ENCODE assay signal across 24 cellular contexts in the genomic region with DNA sequence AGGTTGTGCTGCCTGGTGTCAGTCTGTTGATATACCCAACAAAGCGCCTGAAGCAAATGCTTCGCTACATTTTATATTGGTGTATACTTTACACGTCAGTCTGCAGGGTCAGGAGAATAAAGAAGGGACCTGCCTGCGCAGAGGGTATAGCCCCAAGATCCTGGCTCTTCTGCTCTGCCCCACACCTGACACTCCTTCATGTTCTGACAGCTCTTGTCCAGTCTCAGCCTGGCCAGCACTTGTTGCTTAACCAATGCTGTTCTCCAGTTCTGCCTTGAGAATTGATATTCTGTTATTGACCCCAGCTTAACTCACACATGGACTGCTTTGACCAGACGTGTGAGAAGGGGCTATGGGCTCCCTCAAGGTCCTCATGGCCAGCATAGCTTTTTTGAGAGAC.
"Had no signal": no experiment of that assay in that cellular context is flagged by ENCODE, and none has a peak within 500 bp of the region (broad histone marks: within the 10 kb centered on the region; RNA-seq: fewer than 3 reads in every experiment).

No MANE protein-coding gene starts in this region.

- H3K27me3 Mint-ChIP-seq: activated B cell treated with CpG ODN at 0.5 μM for 24 hours; activated CD4-positive, alpha-beta T cell treated with anti-CD3 and anti-CD28 coated beads for 36 hours; activated naive CD8-positive, alpha-beta T cell treated with anti-CD3 and anti-CD28 coated beads for 36 hours; natural killer cell treated with Interleukin-12 subunit alpha and Interleukin-12 subunit beta and Interleukin-15 and Interleukin-18, amount 100 ng/mL, for 72 hours had no signal

- H3K27ac ChIP-seq: epithelial cell of prostate, parathyroid adenoma, sigmoid colon, thoracic aorta had no signal

- H3K36me3 ChIP-seq: breast epithelium had no signal

- H3K9me3 Mint-ChIP-seq: activated B cell treated with CpG ODN at 0.5 μM for 24 hours; activated naive CD8-positive, alpha-beta T cell treated with anti-CD3 and anti-CD28 coated beads for 36 hours; activated T-cell treated with anti-CD3 and anti-CD28 coated beads, Interleukin-2, amount 50 U/mL, for 4 hours; natural killer cell treated with Interleukin-12 subunit alpha and Interleukin-12 subunit beta and Interleukin-15 and Interleukin-18, amount 100 ng/mL, for 72 hours had no signal

- H3K27me3 ChIP-seq: breast epithelium, heart right ventricle, sigmoid colon, upper lobe of left lung had no signal

- H3K27ac Mint-ChIP-seq: activated B cell treated with CpG ODN at 0.5 μM for 24 hours; activated CD4-positive, alpha-beta T cell treated with anti-CD3 and anti-CD28 coated beads for 36 hours; activated naive CD8-positive, alpha-beta T cell treated with anti-CD3 and anti-CD28 coated beads for 36 hours had no signal

- H2AFZ ChIP-seq: parathyroid adenoma had no signal

- H3K9ac ChIP-seq: parathyroid adenoma had no signal

- ATAC-seq: activated CD4-positive, alpha-beta T cell treated with anti-CD3 and anti-CD28 coated beads for 36 hours; activated T-cell treated with anti-CD3 and anti-CD28 coated beads, Interleukin-2, amount 50 U/mL, for 4 hours; left lobe of liver; natural killer cell treated with Interleukin-12 subunit alpha and Interleukin-12 subunit beta and Interleukin-15 and Interleukin-18, amount 100 ng/mL, for 72 hours had no signal

- DNase-seq: activated B cell treated with CpG ODN at 0.5 μM for 24 hours; activated CD4-positive, alpha-beta T cell treated with anti-CD3 and anti-CD28 coated beads for 36 hours; activated CD4-positive, alpha-beta T cell treated with anti-CD3 and anti-CD28 coated beads, Interleukin-2, amount 50 U/mL, for 4 hours; activated CD8-positive, alpha-beta memory T cell treated with anti-CD3 and anti-CD28 coated beads for 24 hours; activated CD8-positive, alpha-beta memory T cell treated with anti-CD3 and anti-CD28 coated beads, Interleukin-2, amount 50 U/mL, for 4 hours; activated naive CD4-positive, alpha-beta T cell treated with Interleukin-2 at 50 U/mL for 16 hours; activated naive CD8-positive, alpha-beta T cell treated with anti-CD3 and anti-CD28 coated beads for 36 hours; activated T-cell treated with anti-CD3 and anti-CD28 coated beads, Interleukin-2, amount 50 U/mL, for 4 hours; cortex of kidney; heart right ventricle; sigmoid colon; stimulated activated CD4-positive, alpha-beta T cell treated with anti-CD3 and anti-CD28 coated beads, Interleukin-2, amount 100 ng/mL, for 48 hours; stimulated activated CD8-positive, alpha-beta memory T cell treated with anti-CD3 and anti-CD28 coated beads, Interleukin-4, amount 100 ng/mL, for 48 hours; stimulated activated naive CD4-positive, alpha-beta T cell; T1000; upper lobe of left lung had no signal

- H3K4me3 ChIP-seq: breast epithelium, heart right ventricle, lung, sigmoid colon, thoracic aorta, upper lobe of left lung had no signal

- H3K4me3 Mint-ChIP-seq: activated B cell treated with CpG ODN at 0.5 μM for 24 hours; activated CD4-positive, alpha-beta T cell treated with anti-CD3 and anti-CD28 coated beads for 36 hours; activated naive CD8-positive, alpha-beta T cell treated with anti-CD3 and anti-CD28 coated beads for 36 hours; activated T-cell treated with anti-CD3 and anti-CD28 coated beads, Interleukin-2, amount 50 U/mL, for 4 hours; natural killer cell treated with Interleukin-12 subunit alpha and Interleukin-12 subunit beta and Interleukin-15 and Interleukin-18, amount 100 ng/mL, for 72 hours had no signal

- H3K9me3 ChIP-seq: breast epithelium, heart right ventricle, sigmoid colon, thoracic aorta, upper lobe of left lung had no signal

- H3K4me1 Mint-ChIP-seq: activated CD4-positive, alpha-beta T cell treated with anti-CD3 and anti-CD28 coated beads for 36 hours had no signal

- FAIRE-seq: astrocyte had no signal
